Comparison of ENCODE assay signal across 12 cellular contexts in genomic region chr7:73833251-73833919, GRCh38. TPM values are rescaled to one million over a fixed set of nuclear protein-coding genes. Genes with fewer than 3 reads are reported as not detected.
A peak's percentile ranks its signal among the peaks of the same experiment; 100 is the strongest.
DNase-seq lines count a peak whose midpoint lies in the region; ATAC-seq and TF ChIP-seq lines count a peak whose summit lies in the region.
"Had no signal": no experiment of that assay in that cellular context is flagged by ENCODE, and none has a peak within 500 bp of the region (broad histone marks: within the 10 kb centered on the region; RNA-seq: fewer than 3 reads in every experiment).

No MANE protein-coding gene starts in this region.

- H3K36me3 Mint-ChIP-seq in activated CD4-positive, alpha-beta T cell treated with anti-CD3 and anti-CD28 coated beads, Interleukin-2, amount 10 ng/mL, durations not matched to agents 24 days and 14 days (ENCODE audit: low read depth): no peaks in the 10 kb centered on the region

- POLR2A ChIA-PET in PC-3 (lab: Charles Lee; ENCODE audit: unreplicated experiment): interaction anchor here (0.9 to 4.1 kb wide), 4 partner anchors 9 to 114 kb away, joined by 6 to 64 read pairs (median 14); partner anchors contain the start of genes METTL27 and STX1A

- H3K36me3 ChIP-seq in ES-I3 (ENCODE audit: insufficient read depth, low read length) (no peaks in the 10 kb centered on the region), PC-3 (ENCODE audit: low read depth, low read length) (peaks cover 12% of the 10 kb centered on the region), trophoblast cell (ENCODE audit: control insufficient read depth in 1 of 2, insufficient read depth in 2 of 2, low read length in 2 of 2) (peaks cover 0 to 3% of the 10 kb centered on the region in 2 experiments), esophagus muscularis mucosa (no peaks in the 10 kb centered on the region), SJCRH30 (no peaks in the 10 kb centered on the region)
- H3K36me3 ChIP-seq: brain microvascular endothelial cell, SJSA1 had no signal

- H2AFZ ChIP-seq in PC-3 (ENCODE audit: low read length) (no peak overlapping the region), trophoblast cell (ENCODE audit: insufficient read depth, low read length, poor library complexity) (no peak overlapping the region)

- H3K79me2 ChIP-seq in PC-3 (ENCODE audit: low read length): peaks cover 45% of the 10 kb centered on the region
- peaks cover 21% of the 10 kb centered on the region for H3K79me2 ChIP-seq in trophoblast cell (ENCODE audit: control insufficient read depth, insufficient read depth, low read length, poor library complexity)

- H3K9me3 Mint-ChIP-seq in activated CD4-positive, alpha-beta T cell treated with anti-CD3 and anti-CD28 coated beads, Interleukin-2, amount 10 ng/mL, durations not matched to agents 24 days and 14 days: no peaks in the 10 kb centered on the region
- H3K9me3 Mint-ChIP-seq: HFFc6 had no signal

- ATAC-seq in PC-3 (peak; percentile 1; the same call in 1 of the 2 replicates), foreskin keratinocyte (peak; percentile 16)

- H4K91ac ChIP-seq in trophoblast cell (ENCODE audit: low read depth, low read length): peak overlapping the region; percentile 71

- H3K23ac ChIP-seq in trophoblast cell (ENCODE audit: low read length): no peak overlapping the region

- no peak overlapping the region for H3K4me3 Mint-ChIP-seq in activated CD4-positive, alpha-beta T cell treated with anti-CD3 and anti-CD28 coated beads, Interleukin-2, amount 10 ng/mL, durations not matched to agents 24 days and 14 days
- H3K4me3 Mint-ChIP-seq: HFFc6 had no signal

- no peaks in the 10 kb centered on the region for H3F3A ChIP-seq in PC-3 (ENCODE audit: low read length, unreplicated experiment)

- H2BK5ac ChIP-seq in trophoblast cell (ENCODE audit: low read depth, low read length, poor library complexity): peak overlapping the region; percentile 29

- no peaks in the 10 kb centered on the region for H3K27me3 Mint-ChIP-seq in activated CD4-positive, alpha-beta T cell treated with anti-CD3 and anti-CD28 coated beads, Interleukin-2, amount 10 ng/mL, durations not matched to agents 24 days and 14 days

- intact Hi-C loops in PC-3 (cut with micrococcal nuclease): no loop called here
- intact Hi-C loops in esophagus muscularis mucosa (cut with DNase I): no loop called here
- intact Hi-C loops in activated CD4-positive, alpha-beta T cell treated with anti-CD3 and anti-CD28 coated beads, Interleukin-2, amount 10 ng/mL, durations not matched to agents 24 days and 14 days (cut with micrococcal nuclease): no loop called here

- TF ChIP-seq CTCF in PC-3 (conservative IDR thresholded peaks at IDR 0.05; ENCODE audit: low read depth, low read length) (no peak), foreskin keratinocyte (conservative IDR thresholded peaks at IDR 0.05) (no peak), esophagus muscularis mucosa (IDR thresholded peaks at IDR 0.05) (no peak)

- peaks cover 6% of the 10 kb centered on the region for H3K4me1 Mint-ChIP-seq in activated CD4-positive, alpha-beta T cell treated with anti-CD3 and anti-CD28 coated beads, Interleukin-2, amount 10 ng/mL, durations not matched to agents 24 days and 14 days

- peak overlapping the region; percentile 10 for H3K18ac ChIP-seq in trophoblast cell (ENCODE audit: low read length)

- BruUV-seq in PC-3 (replicated peaks; lab: Mats Ljungman, UMichigan): no TSS peak

- H2BK120ac ChIP-seq in trophoblast cell (ENCODE audit: insufficient read depth, low read length, poor library complexity): peak overlapping the region; percentile 36

- CTCF ChIA-PET in PC-3 (lab: Charles Lee): no interaction called here

- peaks cover 6% of the 10 kb centered on the region; the same call in 1 of the 2 replicates for H3K9me3 ChIP-seq in ES-I3 (ENCODE audit: control insufficient read depth, insufficient read depth, low read length)
- no peaks in the 10 kb centered on the region for H3K9me3 ChIP-seq in PC-3 (ENCODE audit: low read length)
- peaks cover 5% of the 10 kb centered on the region for H3K9me3 ChIP-seq in trophoblast cell (ENCODE audit: insufficient read depth, low read depth, low read length)
- no peaks in the 10 kb centered on the region for H3K9me3 ChIP-seq in esophagus muscularis mucosa
- H3K9me3 ChIP-seq in SJCRH30 (replicated peaks): no peaks in the 10 kb centered on the region
- H3K9me3 ChIP-seq: SJSA1 had no signal

- peak overlapping the region; percentile 87 for H3K4me2 ChIP-seq in PC-3 (ENCODE audit: low read length)
- peak overlapping the region; percentile 59 for H3K4me2 ChIP-seq in trophoblast cell (ENCODE audit: low read length)

- TF ChIP-seq EP300 in esophagus muscularis mucosa (IDR thresholded peaks at IDR 0.05): no peak

- WGBS in trophoblast cell (ENCODE audit: extremely low coverage, insufficient coverage, insufficient read length): no CpG with 5 or more reads among the region's 13 CpGs
- WGBS in esophagus muscularis mucosa: 76% methylated on average over 12 of the region's 13 CpGs

- TF ChIP-seq POLR2A in esophagus muscularis mucosa (IDR thresholded peaks at IDR 0.05; ENCODE audit: low read depth): no peak

- H3K79me1 ChIP-seq in trophoblast cell (ENCODE audit: low read length): peaks cover 40% of the 10 kb centered on the region

- DNase-seq in PC-3 (peak; percentile 47), foreskin keratinocyte (no peak), trophoblast cell (peak; percentile 94 to 95), esophagus muscularis mucosa (ENCODE audit: extremely low spot score) (no peak), SJCRH30 (no peak)
- no peak for DNase-seq in activated CD4-positive, alpha-beta T cell treated with anti-CD3 and anti-CD28 coated beads for 4 hours
- no peak for DNase-seq in activated CD4-positive, alpha-beta T cell treated with anti-CD3 and anti-CD28 coated beads, Interleukin-2, amount 10 ng/mL, durations not matched to agents 24 days and 14 days
- DNase-seq: brain microvascular endothelial cell, HFFc6, NCI-H345 had no signal

- H3K9ac ChIP-seq in ES-I3 (ENCODE audit: low read depth, low read length) (peak overlapping the region; percentile 18; the same call in 1 of the 2 replicates), PC-3 (ENCODE audit: low read length) (peak overlapping the region; percentile 96; the same call in 1 of the 2 replicates), trophoblast cell (ENCODE audit: low read length) (no peak overlapping the region)

- H2AK5ac ChIP-seq in trophoblast cell (ENCODE audit: low read length): peak overlapping the region; percentile 16

- H3K4me1 ChIP-seq in ES-I3 (ENCODE audit: insufficient read depth, low read length): peaks cover 41% of the 10 kb centered on the region
- H3K4me1 ChIP-seq in PC-3 (ENCODE audit: insufficient read depth, low read length): peaks cover 27% of the 10 kb centered on the region
- H3K4me1 ChIP-seq in foreskin keratinocyte: peaks cover 27% of the 10 kb centered on the region
- H3K4me1 ChIP-seq in trophoblast cell (ENCODE audit: control insufficient read depth in 1 of 2, insufficient read depth in 2 of 2, low read length in 2 of 2): peaks cover 31 to 47% of the 10 kb centered on the region in 2 experiments
- peaks cover 0 to 10% (median 4%) of the 10 kb centered on the region in 4 donors for H3K4me1 ChIP-seq in esophagus muscularis mucosa
- peaks cover 11% of the 10 kb centered on the region; the same call in 1 of the 2 replicates for H3K4me1 ChIP-seq in SJCRH30

- H4K8ac ChIP-seq in trophoblast cell (ENCODE audit: low read depth, low read length): peak overlapping the region; percentile 15

- H3K14ac ChIP-seq in trophoblast cell (ENCODE audit: low read length): peak overlapping the region; percentile 19

- H3K4me3 ChIP-seq in PC-3 (ENCODE audit: low read length): peak overlapping the region; percentile 99
- no peak overlapping the region for H3K4me3 ChIP-seq in trophoblast cell (ENCODE audit: low read depth, low read length)
- H3K4me3 ChIP-seq in esophagus muscularis mucosa: no peak overlapping the region
- no peak overlapping the region for H3K4me3 ChIP-seq in SJCRH30
- H3K4me3 ChIP-seq: SJSA1 had no signal

- H3K27ac ChIP-seq in PC-3 (ENCODE audit: low read length) (peak overlapping the region; percentile 96), foreskin keratinocyte (no peak overlapping the region), trophoblast cell (ENCODE audit: low read depth, low read length) (peak overlapping the region; percentile 89), esophagus muscularis mucosa (replicated peaks in 1 of 4) (no peak overlapping the region), SJCRH30 (no peak overlapping the region)
- H3K27ac ChIP-seq: brain microvascular endothelial cell, SJSA1 had no signal

- peak overlapping the region; percentile 27 for H2BK12ac ChIP-seq in trophoblast cell (ENCODE audit: low read length)

- H3K9me2 ChIP-seq in PC-3 (replicated peaks; ENCODE audit: low read length): no peaks in the 10 kb centered on the region

- no peak overlapping the region for H3K27ac Mint-ChIP-seq in activated CD4-positive, alpha-beta T cell treated with anti-CD3 and anti-CD28 coated beads, Interleukin-2, amount 10 ng/mL, durations not matched to agents 24 days and 14 days
- H3K27ac Mint-ChIP-seq: HFFc6 had no signal

- H3K4ac ChIP-seq in trophoblast cell (ENCODE audit: low read depth, low read length): peak overlapping the region; percentile 13

- peaks cover 21% of the 10 kb centered on the region for H4K20me1 ChIP-seq in PC-3 (ENCODE audit: low read length)

- H3K27me3 ChIP-seq in PC-3 (ENCODE audit: low read length): no peaks in the 10 kb centered on the region
- no peaks in the 10 kb centered on the region for H3K27me3 ChIP-seq in foreskin keratinocyte
- no peaks in the 10 kb centered on the region for H3K27me3 ChIP-seq in trophoblast cell (ENCODE audit: insufficient read depth, low read length)
- H3K27me3 ChIP-seq in esophagus muscularis mucosa: peaks cover 0 to 61% (median 2%) of the 10 kb centered on the region in 4 donors
- no peaks in the 10 kb centered on the region; the same call in 1 of the 2 replicates for H3K27me3 ChIP-seq in SJCRH30
- H3K27me3 ChIP-seq: brain microvascular endothelial cell, SJSA1 had no signal

- H4K12ac ChIP-seq in trophoblast cell (ENCODE audit: low read depth, low read length): no peak overlapping the region

RNA-seq across cellular contexts. Expression of gene CLDN4, which starts 2.6 kb away (rescaled TPM):
- total RNA-seq in PC-3 (2014; rRNA removed): 656 and 724 TPM in 2 replicates
- total RNA-seq in foreskin keratinocyte: 8.1 and 16.9 TPM in 2 replicates
- polyA plus RNA-seq in foreskin keratinocyte: 8.2 and 18.2 TPM in 2 replicates
- 166 and 180 TPM in 2 replicates for polyA plus RNA-seq in trophoblast cell (2013)
- 1 to 10 TPM in 2 of 4 donors, under 1 TPM in 2; 0.42 to 3.1 (median 1.7) TPM for total RNA-seq in esophagus muscularis mucosa
- total RNA-seq in activated CD4-positive, alpha-beta T cell treated with anti-CD3 and anti-CD28 coated beads, Interleukin-2, amount 10 ng/mL, durations not matched to agents 24 days and 14 days: not detected in 2 replicates
- 0.06 and 0.08 TPM in 2 replicates for total RNA-seq in SJCRH30 (2014; rRNA removed; shearing (Covaris generic))

RNA-seq across cellular contexts. Expression of gene METTL27, which starts 8.9 kb away (rescaled TPM):
- total RNA-seq in PC-3 (2014; rRNA removed) (0.35 and 3.3 TPM in 2 replicates), foreskin keratinocyte (11.8 and 18.0 TPM in 2 replicates), esophagus muscularis mucosa (1 to 10 TPM in 3 of 4 donors, under 1 TPM in 1; 0.83 to 4.0 (median 2.8) TPM)
- polyA plus RNA-seq in foreskin keratinocyte: 14.3 and 24.7 TPM in 2 replicates
- 1.3 and 1.5 TPM in 2 replicates for polyA plus RNA-seq in trophoblast cell (2013)
- 1.3 and 1.9 TPM in 2 replicates for total RNA-seq in activated CD4-positive, alpha-beta T cell treated with anti-CD3 and anti-CD28 coated beads, Interleukin-2, amount 10 ng/mL, durations not matched to agents 24 days and 14 days
- 0.30 and 0.55 TPM in 2 replicates for total RNA-seq in SJCRH30 (2014; rRNA removed; shearing (Covaris generic))

RNA-seq across cellular contexts. Expression of gene TMEM270, which starts 27.6 kb away (rescaled TPM):
- total RNA-seq in PC-3 (2014; rRNA removed) (3.8 TPM in 1 of 2 replicates, not detected in the other), foreskin keratinocyte (not detected in 2 replicates), esophagus muscularis mucosa (not detected)
- polyA plus RNA-seq in foreskin keratinocyte: 0.16 TPM in 1 of 2 replicates, not detected in the other
- not detected in 2 replicates for polyA plus RNA-seq in trophoblast cell (2013)
- not detected in 2 replicates for total RNA-seq in activated CD4-positive, alpha-beta T cell treated with anti-CD3 and anti-CD28 coated beads, Interleukin-2, amount 10 ng/mL, durations not matched to agents 24 days and 14 days
- not detected in 2 replicates for total RNA-seq in SJCRH30 (2014; rRNA removed; shearing (Covaris generic))
- total RNA-seq: HFFc6, SJSA1 had no signal

Comparison
In these comparisons a context has a peak if more than half of its experiments do, and no peak if none do; other contexts are left out.
1. DNase-seq: peak in PC-3 (single experiment) and trophoblast cell (2 of 2); none in foreskin keratinocyte (0 of 2), activated CD4-positive, alpha-beta T cell treated with anti-CD3 and anti-CD28 coated beads for 4 hours (0 of 2), esophagus muscularis mucosa (single experiment), activated CD4-positive, alpha-beta T cell treated with anti-CD3 and anti-CD28 coated beads, Interleukin-2, amount 10 ng/mL, durations not matched to agents 24 days and 14 days (single experiment) and SJCRH30 (0 of 2).
2. H3K27ac ChIP-seq: peak in PC-3 (single experiment) and trophoblast cell (single experiment); none in foreskin keratinocyte (single experiment), esophagus muscularis mucosa (0 of 4) and SJCRH30 (single experiment).
3. RNA of gene CLDN4, which starts 2.6 kb away (total RNA-seq): 656 to 724 TPM in PC-3; 8.1 to 16.9 TPM in foreskin keratinocyte, 0.42 to 3.1 TPM in esophagus muscularis mucosa, not detected in activated CD4-positive, alpha-beta T cell treated with anti-CD3 and anti-CD28 coated beads, Interleukin-2, amount 10 ng/mL, durations not matched to agents 24 days and 14 days and 0.06 to 0.08 TPM in SJCRH30; every median in the first group is over 10 times any median in the second.